Comparison of ENCODE assay signal across 8 cellular contexts in the genomic region with DNA sequence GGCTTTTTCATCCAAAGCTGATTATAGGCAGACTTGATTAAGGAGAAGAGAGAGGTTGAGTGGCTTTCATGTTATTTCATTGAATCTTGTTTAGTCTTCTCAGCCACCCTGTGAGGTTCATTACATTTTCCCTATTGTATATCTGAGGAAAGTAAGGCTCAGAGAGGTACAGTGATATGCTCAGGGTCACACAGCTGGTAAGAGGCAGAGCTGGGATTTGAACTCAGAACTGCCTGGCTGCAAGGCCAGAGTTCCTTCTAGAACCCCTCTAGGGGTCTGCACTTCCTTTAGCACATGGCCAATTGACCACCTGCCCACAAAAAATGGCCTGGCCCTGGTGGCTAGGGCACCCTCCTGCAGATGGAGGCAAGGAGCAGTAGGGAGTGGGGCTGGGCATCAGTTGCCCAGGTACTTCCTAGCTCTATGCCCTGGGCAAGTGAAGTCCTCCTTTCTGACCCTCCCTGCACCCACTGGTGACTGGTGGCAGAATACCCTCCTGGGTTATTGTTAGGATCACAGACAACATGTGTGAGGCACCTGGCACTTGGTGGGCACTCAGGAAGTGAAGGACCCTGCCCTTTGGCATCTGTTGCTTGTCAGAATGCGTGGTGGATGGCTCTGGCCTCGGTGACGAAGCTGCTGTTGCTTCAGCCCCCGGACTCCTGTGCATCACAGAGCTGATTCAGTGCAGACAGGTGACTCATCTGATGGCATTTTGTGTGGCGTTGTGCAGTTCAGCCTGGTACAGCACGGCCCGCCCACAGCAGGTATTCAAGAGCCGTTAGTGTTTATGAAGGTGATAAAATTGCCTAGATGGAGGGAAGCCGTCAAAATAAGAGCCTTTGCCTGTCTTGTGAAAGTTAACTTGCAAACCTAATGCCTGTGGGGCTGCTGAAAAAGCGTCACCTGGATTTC.
DNase-seq lines count a peak whose midpoint lies in the region; ATAC-seq, FAIRE-seq and TF ChIP-seq lines count a peak whose summit lies in the region.

No MANE protein-coding gene starts in this region.

- no peak overlapping the region for H3K9ac ChIP-seq in kidney (ENCODE audit: low read length in 2 of 2)

- no peak for ATAC-seq in HG02763 (IDR thresholded peaks at IDR 0.05; ENCODE audit: unreplicated experiment)
- no peak for ATAC-seq in HG03342 (IDR thresholded peaks at IDR 0.05; ENCODE audit: unreplicated experiment)

- no peak overlapping the region for H3K27ac ChIP-seq in kidney (ENCODE audit: low read depth in 2 of 2, low read length in 2 of 2)

- FAIRE-seq in kidney (lab: Jason Lieb, UNC) = no peak

- peaks cover 5 to 15% of the 10 kb centered on the region in 2 donors for H3K4me1 ChIP-seq in kidney (ENCODE audit: control insufficient read depth in 1 of 2, insufficient read depth in 1 of 2, low read depth in 1 of 2, low read length in 2 of 2)

- intact Hi-C loops in kidney (cut with DNase I) = no loop called here

- no peaks in the 10 kb centered on the region for H3K9me3 ChIP-seq in kidney (ENCODE audit: control insufficient read depth in 1 of 2, low read length in 2 of 2)

- H3K4me3 ChIP-seq in kidney (ENCODE audit: low read length in 2 of 2) = no peak overlapping the region

- TF ChIP-seq CTCF in kidney (IDR thresholded peaks at IDR 0.05; ENCODE audit: borderline replicate concordance, extremely low read depth, insufficient read depth) = no peak

- no peaks in the 10 kb centered on the region for H3K36me3 ChIP-seq in kidney (ENCODE audit: control insufficient read depth in 1 of 2, insufficient read depth in 2 of 2, low read length in 2 of 2)

- peak; percentile 31 for DNase-seq in activated gamma-delta T cell treated with Interleukin-2 at 50 U/mL for 16 hours
- no peak for DNase-seq in activated gamma-delta T cell (lab: John Stamatoyannopoulos, UW)
- DNase-seq in activated T-cell treated with anti-CD3 and anti-CD28 coated beads for 4 hours = peak; percentile 40
- peak; percentile 84 for DNase-seq in kidney
- DNase-seq in stimulated activated CD8-positive, alpha-beta memory T cell treated with anti-CD3 and anti-CD28 coated beads, Interleukin-2, amount 100 ng/mL, for 48 hours (ENCODE audit: low read depth in 2 of 2) = peak; percentile 27 to 50
- DNase-seq in retina = no peak

Comparison
In these comparisons a context has a peak if more than half of its experiments do, and no peak if none do; other contexts are left out.
1. DNase-seq: peak in activated gamma-delta T cell treated with Interleukin-2 at 50 U/mL for 16 hours (single experiment), activated T-cell treated with anti-CD3 and anti-CD28 coated beads for 4 hours (single experiment), kidney (single experiment) and stimulated activated CD8-positive, alpha-beta memory T cell treated with anti-CD3 and anti-CD28 coated beads, Interleukin-2, amount 100 ng/mL, for 48 hours (2 of 2); none in activated gamma-delta T cell (single experiment) and retina (single experiment).